ENCODE assay signal across 34 cellular contexts in genomic region chr4:112693507-112693906, GRCh38.
"Had no signal": no experiment of that assay in that cellular context is flagged by ENCODE, and none has a peak within 500 bp of the region (broad histone marks: within the 10 kb centered on the region; RNA-seq: fewer than 3 reads in every experiment).

No MANE protein-coding gene starts in this region.

- ATAC-seq: activated naive CD4-positive, alpha-beta T cell treated with anti-CD3 and anti-CD28 coated beads, Interleukin-2, amount 50 U/mL, for 72 hours; activated naive CD8-positive, alpha-beta T cell treated with anti-CD3 and anti-CD28 coated beads, Interleukin-2, amount 50 U/mL, for 24 hours; activated T-cell treated with anti-CD3 and anti-CD28 coated beads, Interleukin-2, amount 50 U/mL, for 4 hours; activated T-cell treated with anti-CD3 and anti-CD28 coated beads, Interleukin-2, amount 50 U/mL, for 72 hours; activated T-helper 17 cell treated with anti-CD3 and anti-CD28 coated beads, Interleukin-2, amount 50 U/mL, for 72 hours; body of pancreas had no signal

- DNase-seq: activated effector memory CD4-positive, alpha-beta T cell treated with anti-CD3 and anti-CD28 coated beads, Interleukin-2, amount 50 U/mL, for 16 hours; activated effector memory CD4-positive, alpha-beta T cell treated with Interleukin-2 at 50 U/mL for 16 hours; activated gamma-delta T cell; activated gamma-delta T cell treated with Interleukin-2 at 50 U/mL for 16 hours; activated naive CD4-positive, alpha-beta T cell; activated naive CD4-positive, alpha-beta T cell treated with anti-CD3 and anti-CD28 coated beads for 36 hours; activated naive CD4-positive, alpha-beta T cell treated with anti-CD3 and anti-CD28 coated beads, Interleukin-2, amount 10 ng/mL, durations not matched to agents 7 days and 5 days; activated naive CD4-positive, alpha-beta T cell treated with anti-CD3 and anti-CD28 coated beads, Interleukin-2, amount 50 U/mL, for 16 hours; activated naive CD4-positive, alpha-beta T cell treated with Interleukin-2 at 50 U/mL for 16 hours; activated naive CD8-positive, alpha-beta T cell treated with anti-CD3 and anti-CD28 coated beads for 36 hours; activated naive CD8-positive, alpha-beta T cell treated with anti-CD3 and anti-CD28 coated beads, Interleukin-2, amount 10 ng/mL, durations not matched to agents 7 days and 5 days; activated naive CD8-positive, alpha-beta T cell treated with anti-CD3 and anti-CD28 coated beads, Interleukin-2, amount 50 U/mL, for 24 hours; activated T-cell treated with anti-CD3 and anti-CD28 coated beads, Interleukin-2, amount 50 U/mL, for 1 hour; activated T-cell treated with anti-CD3 and anti-CD28 coated beads, Interleukin-2, amount 50 U/mL, for 24 hours; activated T-cell treated with anti-CD3 and anti-CD28 coated beads, Interleukin-2, amount 50 U/mL, for 4 hours; activated T-cell treated with anti-CD3 and anti-CD28 coated beads, Interleukin-2, amount 50 U/mL, for 48 hours; activated T-cell treated with anti-CD3 and anti-CD28 coated beads, Interleukin-2, amount 50 U/mL, for 72 hours; adrenal gland; amniotic stem cell; amygdala; anterior cingulate cortex; aorta; body of pancreas; brain microvascular endothelial cell; caudate nucleus; central memory CD4-positive, alpha-beta T cell; cerebellar nuclear complex had no signal

- FAIRE-seq: astrocyte, bronchial epithelial cell had no signal

- H3K4me3 ChIP-seq: adrenal gland, ascending aorta, body of pancreas, breast epithelium, cardiac muscle cell had no signal

- H3K27me3 ChIP-seq: adrenal gland, ascending aorta, body of pancreas, brain microvascular endothelial cell, breast epithelium, cardiac muscle cell had no signal

- H3K9me3 ChIP-seq: adrenal gland, ascending aorta, body of pancreas, breast epithelium had no signal

- H3K4me1 ChIP-seq: adrenal gland, ascending aorta, body of pancreas, breast epithelium had no signal

- H3K27ac ChIP-seq: adrenal gland, ascending aorta, body of pancreas, brain microvascular endothelial cell, breast epithelium, cardiac muscle cell had no signal

- H3K36me3 ChIP-seq: adrenal gland, ascending aorta, brain microvascular endothelial cell, breast epithelium, cardiac muscle cell had no signal
